Comparison of ENCODE assay signal across 18 cellular contexts in genomic region chr17:36133629-36134259, GRCh38. TPM values are rescaled to one million over a fixed set of nuclear protein-coding genes. Genes with fewer than 3 reads are reported as not detected.
DNase-seq lines count a peak whose midpoint lies in the region; ATAC-seq and TF ChIP-seq lines count a peak whose summit lies in the region.
"Had no signal": no experiment of that assay in that cellular context is flagged by ENCODE, and none has a peak within 500 bp of the region (broad histone marks: within the 10 kb centered on the region; RNA-seq: fewer than 3 reads in every experiment).

No MANE protein-coding gene starts in this region.

- no peak overlapping the region for H3K9ac ChIP-seq in mammary epithelial cell (ENCODE audit: insufficient read depth, low read length)
- H3K9ac ChIP-seq in H9 (ENCODE audit: extremely low read depth, insufficient read length, low read length), result no peak overlapping the region

- H3K36me3 ChIP-seq in mammary epithelial cell (ENCODE audit: insufficient read depth, low read length) (no peaks in the 10 kb centered on the region), hepatocyte (replicated peaks; ENCODE audit: insufficient read depth, low read depth) (no peaks in the 10 kb centered on the region)

- dilution Hi-C loops in mammary epithelial cell (cut with HindIII; ENCODE audit: low sequenced_read_pairs), result no loop called here

- H4K5ac ChIP-seq in H9 (ENCODE audit: insufficient read length, low read depth, low read length), result no peak overlapping the region

- H3K23ac ChIP-seq in H9 (ENCODE audit: insufficient read length, low read depth, low read length), result no peak overlapping the region

- H3K27me3 ChIP-seq in mammary epithelial cell (ENCODE audit: insufficient read depth, low read length), result peaks cover 7% of the 10 kb centered on the region
- no peaks in the 10 kb centered on the region for H3K27me3 ChIP-seq in hepatocyte
- H3K27me3 ChIP-seq in H9 (ENCODE audit: insufficient read depth, low read length), result peaks cover 2% of the 10 kb centered on the region; the same call in 1 of the 2 replicates

- H3K14ac ChIP-seq in H9 (ENCODE audit: insufficient read depth, low read length), result no peak overlapping the region

- no peak overlapping the region for H2BK120ac ChIP-seq in H9 (ENCODE audit: low read depth, low read length, poor library complexity, severe bottlenecking)

- H3K9me3 Mint-ChIP-seq in MCF 10A (ENCODE audit: unreplicated experiment), result no peaks in the 10 kb centered on the region
- H3K9me3 Mint-ChIP-seq in H9, result peaks cover 3 to 6% of the 10 kb centered on the region in 2 experiments; a peak in 4 of 5 replicates
- H3K9me3 Mint-ChIP-seq: activated CD4-positive, alpha-beta memory T cell treated with anti-CD3 and anti-CD28 coated beads for 36 hours had no signal

- intact Hi-C loops in MCF 10A (cut with micrococcal nuclease) (loop anchor here (10.0 kb wide), 2 partner anchors 59 to 119 kb away; partner anchors contain the start of gene CCL23), mammary epithelial cell (cut with micrococcal nuclease) (no loop called here)

- H3K36me3 Mint-ChIP-seq in MCF 10A (ENCODE audit: insufficient read depth, unreplicated experiment) (no peaks in the 10 kb centered on the region), H9 (ENCODE audit: insufficient read depth in 1 of 3, low read depth in 3 of 3) (peaks cover 0 to 2% (median 0%) of the 10 kb centered on the region in 3 experiments; a peak in 1 of 7 replicates)
- H3K36me3 Mint-ChIP-seq: activated CD4-positive, alpha-beta memory T cell treated with anti-CD3 and anti-CD28 coated beads for 36 hours had no signal

- TF ChIP-seq CTCF in MCF 10A (IDR thresholded peaks at IDR 0.05; ENCODE audit: unreplicated experiment) (no peak), mammary epithelial cell (conservative IDR thresholded peaks at IDR 0.05 in 1 of 2, IDR thresholded peaks at IDR 0.05 in 1 of 2; ENCODE audit: extremely low read depth in 1 of 2, insufficient read depth in 1 of 2, low read depth in 1 of 2, low read length in 2 of 2) (no peak), astrocyte of the cerebellum (IDR thresholded peaks at IDR 0.05; ENCODE audit: low read depth, low read length, missing control alignments) (no peak), hepatocyte (IDR thresholded peaks at IDR 0.05; ENCODE audit: poor library complexity) (no peak), H9 (conservative IDR thresholded peaks at IDR 0.05) (no peak)

- H3T11ph ChIP-seq in H9 (ENCODE audit: low read length), result no peak overlapping the region

- H3K18ac ChIP-seq in H9 (ENCODE audit: insufficient read length, low read depth, low read length), result no peak overlapping the region

- no peak for ATAC-seq in GM18907 (IDR thresholded peaks at IDR 0.05; ENCODE audit: unreplicated experiment)
- ATAC-seq: stimulated activated naive CD8-positive, alpha-beta T cell treated with anti-CD3 and anti-CD28 coated beads, Interleukin-15, Interleukin-2, amounts not matched to agents 100 U/mL and 50 U/mL, for 24 hours had no signal

- no peak overlapping the region for H2AFZ ChIP-seq in mammary epithelial cell (ENCODE audit: low read depth, low read length)
- H2AFZ ChIP-seq in hepatocyte, result no peak overlapping the region
- H2AFZ ChIP-seq in H9 (ENCODE audit: low read length), result no peak overlapping the region

- H4K91ac ChIP-seq in H9 (ENCODE audit: insufficient read length, low read depth, low read length), result no peak overlapping the region

- no peak overlapping the region for H3K4ac ChIP-seq in H9 (ENCODE audit: low read depth, low read length)

- in situ Hi-C loops in mammary epithelial cell (cut with MboI; ENCODE audit: low sequenced_read_pairs in 2 of 2), result no loop called here
- in situ Hi-C loops in astrocyte of the cerebellum (cut with HindIII; ENCODE audit: low sequenced_read_pairs), result no loop called here

- H3K79me2 ChIP-seq in mammary epithelial cell (ENCODE audit: insufficient read depth, low read length) (no peaks in the 10 kb centered on the region), hepatocyte (no peaks in the 10 kb centered on the region), H9 (ENCODE audit: insufficient read depth, low read length) (no peaks in the 10 kb centered on the region)

- H3K4me1 ChIP-seq in mammary epithelial cell (ENCODE audit: insufficient read depth, low read length), result no peaks in the 10 kb centered on the region
- peaks cover 13% of the 10 kb centered on the region for H3K4me1 ChIP-seq in hepatocyte (ENCODE audit: insufficient read depth)
- H3K4me1 ChIP-seq in H9 (ENCODE audit: insufficient read depth, low read length), result no peaks in the 10 kb centered on the region

- H3K9me3 ChIP-seq in mammary epithelial cell (replicated peaks; ENCODE audit: insufficient read depth, low read length) (no peaks in the 10 kb centered on the region), hepatocyte (ENCODE audit: low read depth) (no peaks in the 10 kb centered on the region), H9 (ENCODE audit: control insufficient read depth, low read depth, low read length) (no peaks in the 10 kb centered on the region)
- H3K9me3 ChIP-seq: Caco-2 had no signal

- no peak overlapping the region for H2BK15ac ChIP-seq in H9 (ENCODE audit: low read depth, low read length)

- H3K23me2 ChIP-seq in H9 (ENCODE audit: insufficient read length, low read depth, low read length, poor library complexity, severe bottlenecking), result no peaks in the 10 kb centered on the region

- no peaks in the 10 kb centered on the region for H3K9me2 ChIP-seq in hepatocyte (replicated peaks; ENCODE audit: insufficient read depth)

- CTCF ChIA-PET in MCF 10A (lab: Yijun Ruan, JAX), result interaction anchor here (0.5 to 12.3 kb wide), 4 partner anchors 15 to 559 kb away, joined by 4 to 109 read pairs (median 8); no protein-coding TSS in a partner anchor
- CTCF ChIA-PET in mammary epithelial cell (lab: Charles Lee; ENCODE audit: low non-redundant PET), result no interaction called here

- 49% methylated on average over 4 of the region's 4 CpGs for WGBS in mammary epithelial cell (ENCODE audit: low coverage, missing lambda C conversion rate)
- 64% methylated on average over 4 of the region's 4 CpGs for WGBS in hepatocyte (ENCODE audit: low lambda C conversion rate, missing lambda C conversion rate)
- no CpG with 5 or more reads among the region's 4 CpGs for WGBS in H9 (ENCODE audit: extremely low coverage, insufficient read length, low lambda C conversion rate)

- H3K56ac ChIP-seq in H9 (ENCODE audit: insufficient read length, low read depth, low read length), result no peak overlapping the region

- H4K20me1 ChIP-seq in mammary epithelial cell (ENCODE audit: insufficient read depth, low read length) (no peaks in the 10 kb centered on the region), hepatocyte (ENCODE audit: insufficient read depth, poor library complexity, severe bottlenecking) (no peaks in the 10 kb centered on the region), H9 (ENCODE audit: control insufficient read depth, insufficient read depth, insufficient read length) (no peaks in the 10 kb centered on the region)

- no peak overlapping the region for H3K27ac Mint-ChIP-seq in MCF 10A (ENCODE audit: low read depth, unreplicated experiment)
- no peak overlapping the region for H3K27ac Mint-ChIP-seq in H9
- H3K27ac Mint-ChIP-seq: activated CD4-positive, alpha-beta memory T cell treated with anti-CD3 and anti-CD28 coated beads for 36 hours had no signal

- H2BK12ac ChIP-seq in H9 (ENCODE audit: insufficient read length, low read depth, low read length), result no peak overlapping the region

- H3K27me3 Mint-ChIP-seq in MCF 10A (ENCODE audit: insufficient read depth, unreplicated experiment), result peaks cover 85% of the 10 kb centered on the region
- H3K27me3 Mint-ChIP-seq in H9 (ENCODE audit: low read depth), result no peaks in the 10 kb centered on the region; the same call in 1 of the 2 replicates

- H4K8ac ChIP-seq in H9 (replicated peaks; ENCODE audit: insufficient read length, low read depth, low read length), result no peak overlapping the region

- H3K4me1 Mint-ChIP-seq in MCF 10A (ENCODE audit: insufficient read depth, unreplicated experiment) (no peaks in the 10 kb centered on the region), H9 (no peaks in the 10 kb centered on the region; a peak in 2 of 4 replicates)

- BruUV-seq in MCF 10A (replicated peaks; lab: Mats Ljungman, UMichigan) (no TSS peak), mammary epithelial cell (replicated peaks; lab: Mats Ljungman, UMichigan) (no TSS peak)

- H2BK20ac ChIP-seq in H9 (ENCODE audit: low read depth, low read length, poor library complexity, severe bottlenecking), result no peak overlapping the region

- no peak overlapping the region for H3K27ac ChIP-seq in mammary epithelial cell (ENCODE audit: insufficient read depth, low read depth, low read length)
- no peak overlapping the region for H3K27ac ChIP-seq in hepatocyte
- no peak overlapping the region for H3K27ac ChIP-seq in H9 (ENCODE audit: insufficient read length, low read depth, low read length)
- H3K27ac ChIP-seq: dorsolateral prefrontal cortex had no signal

- no peak overlapping the region for H2BK5ac ChIP-seq in H9 (ENCODE audit: insufficient read length, low read length)

- H3K4me3 ChIP-seq in mammary epithelial cell (replicated peaks in 1 of 3; ENCODE audit: insufficient read depth in 1 of 3, low read depth in 2 of 3, low read length in 3 of 3), result no peak overlapping the region
- H3K4me3 ChIP-seq in astrocyte of the cerebellum (ENCODE audit: low read depth, low read length), result no peak overlapping the region
- H3K4me3 ChIP-seq in hepatocyte, result no peak overlapping the region
- H3K4me3 ChIP-seq: dorsolateral prefrontal cortex had no signal

- H3K79me1 ChIP-seq in H9 (ENCODE audit: insufficient read depth, low read depth, low read length, poor library complexity, severe bottlenecking), result no peaks in the 10 kb centered on the region

- H3K4me3 Mint-ChIP-seq in MCF 10A (ENCODE audit: unreplicated experiment) (no peak overlapping the region), H9 (no peak overlapping the region)
- H3K4me3 Mint-ChIP-seq: activated CD4-positive, alpha-beta memory T cell treated with anti-CD3 and anti-CD28 coated beads for 36 hours had no signal

- peak; percentile 44 for DNase-seq in MCF 10A (ENCODE audit: unreplicated experiment)
- no peak for DNase-seq in mammary epithelial cell
- peak; percentile 45 for DNase-seq in astrocyte of the cerebellum (ENCODE audit: low read depth)
- peak; percentile 85 for DNase-seq in hepatocyte (ENCODE audit: low spot score)
- no peak for DNase-seq in NCI-H2107 treated with DMSO at 0.1 percent for 48 hours (lab: John Stamatoyannopoulos, UW; ENCODE audit: unreplicated experiment)
- DNase-seq in activated naive CD4-positive, alpha-beta T cell treated with Interleukin-2 at 50 U/mL for 16 hours, result no peak
- DNase-seq in H9, result no peak
- DNase-seq: activated CD4-positive, alpha-beta memory T cell treated with anti-CD3 and anti-CD28 coated beads for 36 hours; amygdala; Caco-2; dorsolateral prefrontal cortex; NCI-H1436 treated with DMSO at 0.1 percent for 48 hours; nucleus accumbens; Right ventricle myocardium superior; stimulated activated naive CD8-positive, alpha-beta T cell treated with anti-CD3 and anti-CD28 coated beads, Interleukin-15, Interleukin-2, amounts not matched to agents 100 U/mL and 50 U/mL, for 24 hours had no signal

- H3K4me2 ChIP-seq in mammary epithelial cell (ENCODE audit: insufficient read depth, low read depth, low read length) (no peak overlapping the region), hepatocyte (no peak overlapping the region), H9 (ENCODE audit: insufficient read depth, insufficient read length, low read length) (no peak overlapping the region)

- POLR2A ChIA-PET in MCF 10A (lab: Yijun Ruan, JAX), result interaction anchor here (0.6 to 1.3 kb wide), 4 partner anchors 10 to 300 kb away, joined by 3 to 5 read pairs (median 3); no protein-coding TSS in a partner anchor

- H2AK5ac ChIP-seq in H9 (ENCODE audit: insufficient read length, low read length), result no peak overlapping the region

RNA-seq across cellular contexts. Expression of gene CCL4, which starts 30.1 kb away (rescaled TPM):
- total RNA-seq in MCF 10A (2022) (not detected in 2 replicates), mammary epithelial cell (not detected), hepatocyte (1.8 and 5.8 TPM in 2 replicates), H9 (2021) (not detected in 2 replicates)
- polyA plus RNA-seq in mammary epithelial cell (not detected), hepatocyte (9.4 and 21.1 TPM in 2 replicates)
- polyA minus RNA-seq in mammary epithelial cell, result not detected
- total RNA-seq: Caco-2, H1 had no signal
- polyA plus RNA-seq: H1 had no signal

RNA-seq across cellular contexts. Expression of gene TBC1D3B, which starts 42.7 kb away (rescaled TPM):
- total RNA-seq in MCF 10A (2022) (12.5 and 14.9 TPM in 2 replicates), mammary epithelial cell (1 to 10 TPM in 1 of 2 donors, under 1 TPM in 1; 0.50 to 9.5 TPM), hepatocyte (2.0 TPM in 1 of 2 replicates, not detected in the other), H9 (2021) (5.5 and 8.8 TPM in 2 replicates)
- polyA plus RNA-seq in mammary epithelial cell (0.79 TPM), hepatocyte (4.7 and 7.8 TPM in 2 replicates)
- not detected for polyA minus RNA-seq in mammary epithelial cell
- total RNA-seq: skeletal muscle tissue had no signal

RNA-seq across cellular contexts. Expression of gene CCL3, which starts 43.8 kb away (rescaled TPM):
- total RNA-seq in MCF 10A (2022) (not detected in 2 replicates), mammary epithelial cell (not detected), hepatocyte (9.2 and 12.7 TPM in 2 replicates), H9 (2021) (not detected in 2 replicates)
- polyA plus RNA-seq in mammary epithelial cell (not detected), hepatocyte (17.0 and 22.2 TPM in 2 replicates)
- not detected for polyA minus RNA-seq in mammary epithelial cell
- total RNA-seq: Caco-2, H1 had no signal
- polyA plus RNA-seq: H1 had no signal

Comparison
In these comparisons a context has a peak if more than half of its experiments do, and no peak if none do; other contexts are left out.
1. DNase-seq: peak in MCF 10A (single experiment), astrocyte of the cerebellum (single experiment) and hepatocyte (single experiment); none in mammary epithelial cell (single experiment), NCI-H2107 treated with DMSO at 0.1 percent for 48 hours (single experiment), activated naive CD4-positive, alpha-beta T cell treated with Interleukin-2 at 50 U/mL for 16 hours (single experiment) and H9 (single experiment).
2. RNA of gene CCL3, which starts 43.8 kb away (total RNA-seq): 9.2 to 12.7 TPM in hepatocyte; not detected in MCF 10A, not detected in mammary epithelial cell and not detected in H9; every median in the first group is over 10 times any median in the second.